ENCODE assay signal across 17 cellular contexts in the genomic region with DNA sequence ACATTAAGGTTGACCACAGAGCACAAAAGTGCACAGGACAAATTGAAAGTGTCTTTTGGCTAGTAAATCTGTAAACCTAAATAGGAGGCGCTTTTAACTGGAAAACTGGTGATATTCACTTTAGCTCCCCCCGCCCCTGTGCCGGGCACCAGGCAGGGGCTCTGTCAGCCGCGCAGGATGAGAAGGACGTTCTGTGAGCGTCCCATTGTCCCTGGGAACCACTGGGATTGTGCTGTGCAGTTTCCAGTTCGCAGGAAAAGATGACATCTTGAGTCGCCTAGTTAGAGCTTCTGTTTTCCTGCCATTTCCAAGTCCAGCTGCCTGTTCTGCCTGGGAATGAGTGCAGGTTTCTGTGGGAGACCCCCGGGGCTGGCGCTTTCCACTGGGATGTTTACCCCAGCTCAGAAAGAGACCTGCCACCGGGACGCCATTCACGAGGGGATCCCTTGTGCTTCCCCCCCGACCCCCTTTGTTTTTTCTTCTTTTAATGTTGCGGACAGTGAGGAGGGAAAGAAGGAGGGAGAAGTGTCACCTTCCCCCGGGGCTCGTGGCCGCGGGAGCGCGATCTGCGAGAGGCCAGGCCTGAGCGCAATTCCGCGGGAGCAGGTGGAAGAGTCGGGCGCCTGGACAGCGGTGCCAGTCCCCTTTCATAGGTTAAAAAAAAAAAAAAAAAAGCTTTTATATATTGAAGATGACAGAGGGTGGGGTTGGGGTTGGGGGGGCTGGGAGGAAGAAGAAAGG.
DNase-seq lines count a peak whose midpoint lies in the region; ATAC-seq and TF ChIP-seq lines count a peak whose summit lies in the region.
"Had no signal": no experiment of that assay in that cellular context is flagged by ENCODE, and none has a peak within 500 bp of the region (broad histone marks: within the 10 kb centered on the region; RNA-seq: fewer than 3 reads in every experiment).

No MANE protein-coding gene starts in this region.

- no CpG with 5 or more reads among the region's 29 CpGs for WGBS in neuronal stem cell (ENCODE audit: extremely low coverage in 2 of 2, insufficient read length in 2 of 2, insufficient replicate concordance in 1 of 2), 2 donors
- 31 to 39% (median 36%) methylated on average over 29 of the region's 29 CpGs for WGBS in adrenal gland, 4 donors
- 45 to 50% (median 46%) methylated on average over 29 of the region's 29 CpGs for WGBS in ovary, 3 donors

- no peaks in the 10 kb centered on the region for H3K79me1 ChIP-seq in neuronal stem cell (ENCODE audit: low read depth, low read length)

- H4K8ac ChIP-seq in neuronal stem cell (ENCODE audit: low read depth, low read length) = no peak overlapping the region

- peaks cover 15% of the 10 kb centered on the region for H3K27me3 ChIP-seq in H7 (ENCODE audit: control insufficient read depth, insufficient read depth, low read length)
- peaks cover 37% of the 10 kb centered on the region for H3K27me3 ChIP-seq in iPS-15b (ENCODE audit: control insufficient read depth, insufficient read depth, low read length)
- H3K27me3 ChIP-seq in neuronal stem cell (ENCODE audit: control insufficient read depth in 3 of 3, insufficient read depth in 3 of 3, low read depth in 1 of 3, low read length in 3 of 3) = peaks cover 0 to 57% (median 2%) of the 10 kb centered on the region in 3 experiments
- peaks cover 15% of the 10 kb centered on the region for H3K27me3 ChIP-seq in adrenal gland
- H3K27me3 ChIP-seq in ovary = no peaks in the 10 kb centered on the region
- H3K27me3 ChIP-seq: BLaER1 had no signal

- H2BK15ac ChIP-seq in neuronal stem cell (ENCODE audit: low read length) = no peak overlapping the region

- H3K4me1 ChIP-seq in iPS-15b (ENCODE audit: control insufficient read depth, insufficient read depth, low read length) = no peaks in the 10 kb centered on the region
- peaks cover 2 to 5% of the 10 kb centered on the region in 2 donors for H3K4me1 ChIP-seq in neuronal stem cell (ENCODE audit: control insufficient read depth in 2 of 2, insufficient read depth in 1 of 2, low read depth in 1 of 2, low read length in 2 of 2)
- H3K4me1 ChIP-seq in adrenal gland (replicated peaks in 1 of 2) = no peaks in the 10 kb centered on the region
- no peaks in the 10 kb centered on the region for H3K4me1 ChIP-seq in ovary (ENCODE audit: insufficient read depth)
- H3K4me1 ChIP-seq: BLaER1 had no signal

- H3K18ac ChIP-seq in neuronal stem cell (ENCODE audit: low read length) = peak overlapping the region; percentile 62

- no peak overlapping the region for H2BK12ac ChIP-seq in neuronal stem cell (ENCODE audit: low read length)

- H3K27ac ChIP-seq in neuronal stem cell (replicated peaks; ENCODE audit: low read length) (no peak overlapping the region), adrenal gland (no peak overlapping the region), ovary (no peak overlapping the region)
- H3K27ac ChIP-seq: BLaER1, thoracic aorta had no signal

- POLR2A ChIA-PET in WTC11 (lab: Charles Lee) = interaction anchor here (0.5 kb wide), 1 partner anchor 121 kb away, joined by 3 read pairs; no protein-coding TSS in a partner anchor

- no peak for TF ChIP-seq POLR2A in adrenal gland (IDR thresholded peaks at IDR 0.05)
- no peak for TF ChIP-seq POLR2A in ovary (IDR thresholded peaks at IDR 0.05)

- H2AFZ ChIP-seq in neuronal stem cell (ENCODE audit: low read length) = peak overlapping the region; percentile 90

- CTCF ChIA-PET in WTC11 (lab: Charles Lee) = interaction anchor here (0.6 to 1.0 kb wide), 4 partner anchors 62 to 159 kb away, joined by 3 to 6 read pairs (median 4); a partner anchor contains a TSS

- TF ChIP-seq EP300 in ovary (IDR thresholded peaks at IDR 0.05) = no peak

- ATAC-seq in WTC11 = peak; percentile 63
- ATAC-seq: activated naive CD4-positive, alpha-beta T cell treated with anti-CD3 and anti-CD28 coated beads, Interleukin-2, amount 50 U/mL, for 72 hours had no signal

- H3K4me3 ChIP-seq in H7 (ENCODE audit: insufficient read depth, low read depth, low read length) (peak overlapping the region; percentile 28; the same call in 1 of the 2 replicates), iPS-15b (ENCODE audit: low read depth, low read length) (peak overlapping the region; percentile 45), neuronal stem cell (ENCODE audit: low read length in 2 of 2) (peak overlapping the region; percentile 15 to 67), adrenal gland (peak overlapping the region in 1 of 4 donors; percentile 16), ovary (no peak overlapping the region)
- H3K4me3 ChIP-seq: BLaER1, thoracic aorta had no signal

- no peak overlapping the region for H3K9ac ChIP-seq in iPS-15b (ENCODE audit: low read depth, low read length)
- no peak overlapping the region for H3K9ac ChIP-seq in neuronal stem cell (ENCODE audit: low read depth, low read length, poor library complexity)
- H3K9ac ChIP-seq: BLaER1 had no signal

- H3K4me2 ChIP-seq in neuronal stem cell (ENCODE audit: insufficient read depth, low read length, poor library complexity, severe bottlenecking) = peak overlapping the region; percentile 51
- H3K4me2 ChIP-seq: BLaER1 had no signal

- 0 out of 2 replicates have a peak, but pooled peaks cover 4% of the 10 kb centered on the region for H3K4me1 Mint-ChIP-seq in WTC11
- H3K4me1 Mint-ChIP-seq: central memory CD8-positive, alpha-beta T cell had no signal

- H3K14ac ChIP-seq in neuronal stem cell (ENCODE audit: low read length) = no peak overlapping the region

- H3K36me3 Mint-ChIP-seq in WTC11 = no peaks in the 10 kb centered on the region
- H3K36me3 Mint-ChIP-seq: activated naive CD4-positive, alpha-beta T cell treated with anti-CD3 and anti-CD28 coated beads, Interleukin-2, amount 50 U/mL, for 72 hours had no signal

- no peak overlapping the region for H3K4ac ChIP-seq in neuronal stem cell (ENCODE audit: low read length)

- H3K4me3 Mint-ChIP-seq in WTC11 = peak overlapping the region; percentile 73
- H3K4me3 Mint-ChIP-seq: central memory CD8-positive, alpha-beta T cell had no signal

- H3K27ac Mint-ChIP-seq in WTC11 = no peak overlapping the region
- H3K27ac Mint-ChIP-seq: activated naive CD4-positive, alpha-beta T cell treated with anti-CD3 and anti-CD28 coated beads, Interleukin-2, amount 50 U/mL, for 72 hours had no signal

- H4K91ac ChIP-seq in neuronal stem cell (ENCODE audit: low read depth, low read length, poor library complexity) = no peak overlapping the region

- H2BK120ac ChIP-seq in neuronal stem cell (ENCODE audit: low read depth, low read length) = no peak overlapping the region

- intact Hi-C loops in adrenal gland (cut with DNase I) = no loop called here
- intact Hi-C loops in ovary (cut with DNase I) = loop anchor here in 1 of 4 donors (10.0 kb wide), 1 partner anchor 77 kb away; no protein-coding TSS in a partner anchor

- H2AK5ac ChIP-seq in neuronal stem cell (ENCODE audit: low read depth, low read length) = no peak overlapping the region

- H3K9me3 Mint-ChIP-seq in WTC11 = peaks cover 6% of the 10 kb centered on the region
- H3K9me3 Mint-ChIP-seq: central memory CD8-positive, alpha-beta T cell had no signal

- H2BK5ac ChIP-seq in neuronal stem cell (ENCODE audit: low read length) = no peak overlapping the region

- H3K27me3 Mint-ChIP-seq in WTC11 (ENCODE audit: low read depth) = peaks cover 44% of the 10 kb centered on the region

- H3K23ac ChIP-seq in neuronal stem cell (ENCODE audit: low read depth, low read length, poor library complexity) = no peak overlapping the region

- no peaks in the 10 kb centered on the region for H3K9me3 ChIP-seq in iPS-15b (ENCODE audit: control insufficient read depth, insufficient read depth, low read length)
- H3K9me3 ChIP-seq in neuronal stem cell (replicated peaks in 1 of 2; ENCODE audit: control insufficient read depth in 2 of 2, insufficient read depth in 1 of 2, low read depth in 1 of 2, low read length in 2 of 2) = no peaks in the 10 kb centered on the region
- H3K9me3 ChIP-seq in adrenal gland (replicated peaks in 1 of 3) = no peaks in the 10 kb centered on the region
- no peaks in the 10 kb centered on the region for H3K9me3 ChIP-seq in ovary
- H3K9me3 ChIP-seq: thoracic aorta had no signal

- no peaks in the 10 kb centered on the region for H3K36me3 ChIP-seq in H7 (replicated peaks; ENCODE audit: control insufficient read depth, insufficient read depth, low read length)
- H3K36me3 ChIP-seq in iPS-15b (ENCODE audit: control insufficient read depth, insufficient read depth, low read length) = no peaks in the 10 kb centered on the region
- no peaks in the 10 kb centered on the region for H3K36me3 ChIP-seq in neuronal stem cell (replicated peaks in 1 of 2; ENCODE audit: control insufficient read depth in 2 of 2, insufficient read depth in 2 of 2, low read length in 2 of 2)
- H3K36me3 ChIP-seq in adrenal gland (replicated peaks in 1 of 2) = no peaks in the 10 kb centered on the region
- H3K36me3 ChIP-seq in ovary = no peaks in the 10 kb centered on the region
- H3K36me3 ChIP-seq: BLaER1, thoracic aorta had no signal

- DNase-seq in H7 (peak; percentile 43), WTC11 (ENCODE audit: low spot score) (peak; percentile 19), neuronal stem cell (ENCODE audit: low spot score) (no peak), UCSD-AML1 (lab: John Stamatoyannopoulos, UW; ENCODE audit: unreplicated experiment) (no peak), adrenal gland (no peak), ovary (no peak)
- no peak for DNase-seq in NK-92 treated with Interleukin-12 subunit alpha and Interleukin-12 subunit beta, amount 100 ng/mL, for 24 hours (lab: John Stamatoyannopoulos, UW)
- DNase-seq: activated CD4-positive, CD25-positive, alpha-beta regulatory T cell treated with anti-CD3 and anti-CD28 coated beads, Interleukin-2, amount 50 U/mL, for 72 hours; DMS153; NCI-H187 treated with DMSO at 0.1 percent for 48 hours; NCI-H526 treated with DMSO at 0.1 percent for 48 hours; T-helper 1 cell had no signal

- TF ChIP-seq CTCF in WTC11 (IDR thresholded peaks at IDR 0.05) (no peak), adrenal gland (IDR thresholded peaks at IDR 0.05) (no peak), ovary (IDR thresholded peaks at IDR 0.05) (no peak)

Comparison
In these comparisons a context has a peak if more than half of its experiments do, and no peak if none do; other contexts are left out.
1. DNase-seq: peak in H7 (single experiment) and WTC11 (single experiment); none in neuronal stem cell (single experiment), NK-92 treated with Interleukin-12 subunit alpha and Interleukin-12 subunit beta, amount 100 ng/mL, for 24 hours (single experiment), UCSD-AML1 (single experiment), adrenal gland (0 of 7) and ovary (0 of 5).